Comparison of ENCODE assay signal across 8 cellular contexts in genomic region chr1:155135416-155136197, GRCh38. TPM values are rescaled to one million over a fixed set of nuclear protein-coding genes. Genes with fewer than 3 reads are reported as not detected.
A peak's percentile ranks its signal among the peaks of the same experiment; 100 is the strongest.
DNase-seq lines count a peak whose midpoint lies in the region; ATAC-seq and TF ChIP-seq lines count a peak whose summit lies in the region.

SLC50A1 (plus strand) TSS chr1:155135852; CDS start chr1:155135912, 60 bp downstream.

- H3K27ac ChIP-seq in right lobe of liver, result peak within 1 kb of the TSS; percentile 97 to 100 (median 99)

- H3K4me3 ChIP-seq in right lobe of liver, result peak within 1 kb of the TSS; percentile 43 to 96 (median 84)

- no peak for TF ChIP-seq CTCF in CD14-positive monocyte (IDR thresholded peaks at IDR 0.05)
- peak in 3 of 4 donors; percentile 27 to 60 (median 31) for TF ChIP-seq CTCF in right lobe of liver (IDR thresholded peaks at IDR 0.05)

- peaks cover 12 to 19% of the 10 kb centered on the region in 2 donors for H3K36me3 Mint-ChIP-seq in CD14-positive monocyte

- peak; percentile 72 for ATAC-seq in GM19438 (IDR thresholded peaks at IDR 0.05; ENCODE audit: low read depth, unreplicated experiment)
- ATAC-seq in HG03575 (IDR thresholded peaks at IDR 0.05; ENCODE audit: extremely low read depth, insufficient number of reproducible peaks, low FRiP score, unreplicated experiment), result peak; percentile 37
- ATAC-seq in right lobe of liver, result peak; percentile 57 to 80 (median 75)

- peaks cover 0 to 42% (median 22%) of the 10 kb centered on the region in 4 donors for H3K36me3 ChIP-seq in right lobe of liver

- peak; percentile 95 for TF ChIP-seq POLR2A in right lobe of liver (IDR thresholded peaks at IDR 0.05)

- H3K4me3 Mint-ChIP-seq in CD14-positive monocyte, result peak within 1 kb of the TSS; percentile 97 to 99

- no peaks in the 10 kb centered on the region for H3K27me3 ChIP-seq in right lobe of liver

- H3K27me3 Mint-ChIP-seq in CD14-positive monocyte (ENCODE audit: low read depth in 3 of 3), result peaks cover 5 to 16% (median 16%) of the 10 kb centered on the region in 3 donors

- 2% methylated on average over 22 of the region's 62 CpGs for WGBS in right lobe of liver (ENCODE audit: insufficient coverage, low coverage, low lambda C conversion rate, missing lambda C conversion rate)

- no peaks in the 10 kb centered on the region for H3K9me3 ChIP-seq in right lobe of liver

- peak within 1 kb of the TSS; percentile 99 to 100 (median 100) for H3K27ac Mint-ChIP-seq in CD14-positive monocyte

- DNase-seq in CD14-positive monocyte (ENCODE audit: low spot score), result peak; percentile 95
- peak; percentile 98 for DNase-seq in NCI-H82 (lab: John Stamatoyannopoulos, UW)
- peak; percentile 84 for DNase-seq in activated CD4-positive, alpha-beta T cell treated with anti-CD3 and anti-CD28 coated beads, Interleukin-2, amount 50 U/mL, for 4 hours
- peak; percentile 95 for DNase-seq in dermis blood vessel endothelial cell
- peak; percentile 96 to 97 (median 97) for DNase-seq in right lobe of liver
- peak; percentile 93 for DNase-seq in stimulated activated CD4-positive, alpha-beta T cell treated with anti-CD3 and anti-CD28 coated beads, Interleukin-4, amount 100 ng/mL, for 24 hours

- H3K4me1 Mint-ChIP-seq in CD14-positive monocyte, result peaks cover 44% of the 10 kb centered on the region

- H3K4me1 ChIP-seq in right lobe of liver, result peaks cover 0 to 53% (median 21%) of the 10 kb centered on the region in 4 donors

- H3K9me3 Mint-ChIP-seq in CD14-positive monocyte, result no peaks in the 10 kb centered on the region

- intact Hi-C loops in CD14-positive monocyte (cut with micrococcal nuclease), result loop anchor here in 1 of 2 donors (5.0 kb wide), 1 partner anchor 37 kb away; the partner anchor contains the start of genes KRTCAP2 and TRIM46
- intact Hi-C loops in right lobe of liver (cut with DNase I), result no loop called here

RNA-seq across cellular contexts. Expression of gene SLC50A1, which starts in this region (rescaled TPM):
- polyA plus RNA-seq in CD14-positive monocyte, result 10 to 100 TPM; 49.4 to 50.8 TPM
- total RNA-seq in dermis blood vessel endothelial cell (26.2 and 27.1 TPM in 2 replicates), right lobe of liver (10 to 100 TPM; 16.2 to 28.1 (median 24.4) TPM)

Comparison
In these comparisons a context has a peak if more than half of its experiments do, and no peak if none do; other contexts are left out.
1. Peak in every context shown above with its lines: DNase-seq, ATAC-seq, H3K4me3 ChIP-seq and H3K27ac ChIP-seq.